Comparison of ENCODE assay signal across 16 cellular contexts in the genomic region with DNA sequence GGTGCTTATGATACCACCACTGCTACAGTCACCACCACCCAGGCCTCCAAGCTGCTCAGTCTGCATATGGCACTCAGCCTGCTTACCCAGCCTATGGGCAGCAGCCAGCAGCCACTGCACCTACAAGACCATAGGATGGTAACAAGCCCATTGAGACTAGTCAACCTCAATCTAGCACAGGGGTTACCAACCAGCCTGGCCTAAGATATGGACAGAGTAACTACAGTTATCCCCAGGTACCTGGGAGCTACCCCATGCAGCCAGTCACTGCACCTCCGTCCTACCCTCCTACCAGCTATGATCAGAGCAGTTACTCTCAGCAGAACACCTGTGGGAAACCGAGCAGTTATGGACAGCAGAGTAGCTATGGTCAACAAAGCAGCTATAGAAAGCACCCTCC. TPM values are rescaled to one million over a fixed set of nuclear protein-coding genes. Genes with fewer than 3 reads are reported as not detected.
DNase-seq lines count a peak whose midpoint lies in the region; ATAC-seq, FAIRE-seq and TF ChIP-seq lines count a peak whose summit lies in the region.
"Had no signal": no experiment of that assay in that cellular context is flagged by ENCODE, and none has a peak within 500 bp of the region (broad histone marks: within the 10 kb centered on the region; RNA-seq: fewer than 3 reads in every experiment).

No MANE protein-coding gene starts in this region.

- H3K36me3 Mint-ChIP-seq in stimulated activated effector memory CD8-positive, alpha-beta T cell treated with anti-CD3 and anti-CD28 coated beads, Interleukin-12 subunit alpha, Interleukin-12 subunit beta, amount 100 ng/mL, for 72 hours: no peaks in the 10 kb centered on the region
- H3K36me3 Mint-ChIP-seq: CD8-positive, alpha-beta T cell had no signal

- no peaks in the 10 kb centered on the region for H3K79me2 ChIP-seq in HepG2 (ENCODE audit: insufficient read depth, low read length)

- no peaks in the 10 kb centered on the region for H3K9me3 ChIP-seq in HepG2 (ENCODE audit: low read length)
- H3K9me3 ChIP-seq in right lobe of liver: no peaks in the 10 kb centered on the region
- H3K9me3 ChIP-seq: BLaER1 treated with 17β-estradiol and CSF1 and Interleukin-3, amounts not matched to agents 10 nM and 100 nM had no signal

- no peak for DNase-seq in HepG2 (ENCODE audit: low spot score)
- DNase-seq in right lobe of liver: no peak
- no peak for DNase-seq in stimulated activated effector memory CD8-positive, alpha-beta T cell treated with anti-CD3 and anti-CD28 coated beads, Interleukin-12 subunit alpha, Interleukin-12 subunit beta, amount 100 ng/mL, for 72 hours (ENCODE audit: low spot score in 2 of 2)
- no peak for DNase-seq in NCI-H1436 treated with DMSO at 0.1 percent for 48 hours (lab: John Stamatoyannopoulos, UW)
- DNase-seq: Calu3; CD8-positive, alpha-beta T cell; DND-41; EL; H9 had no signal

- H3K27ac ChIP-seq in HepG2 (ENCODE audit: extremely low read length, insufficient read depth, low read length) (no peak overlapping the region), right lobe of liver (no peak overlapping the region)
- H3K27ac ChIP-seq: BLaER1 treated with 17β-estradiol and CSF1 and Interleukin-3, amounts not matched to agents 10 nM and 100 nM had no signal

- WGBS in HepG2 (ENCODE audit: low lambda C conversion rate): 39% methylated on average over 2 of the region's 2 CpGs
- WGBS in right lobe of liver (ENCODE audit: insufficient coverage, low coverage, low lambda C conversion rate, missing lambda C conversion rate): 67% methylated on average over 1 of the region's 2 CpGs

- no peak for FAIRE-seq in HepG2 (lab: Jason Lieb, UNC)
- FAIRE-seq: GM12878, H1, HTR-8/SVneo had no signal

- H3K9ac ChIP-seq in HepG2 (ENCODE audit: insufficient read depth, low read depth, low read length): no peak overlapping the region
- H3K9ac ChIP-seq: BLaER1 treated with 17β-estradiol and CSF1 and Interleukin-3, amounts not matched to agents 10 nM and 100 nM had no signal

- ATAC-seq in HepG2 (peak; percentile 36), right lobe of liver (no peak), esophagus mucosa (peak; percentile 36), GM19395 (IDR thresholded peaks at IDR 0.05; ENCODE audit: unreplicated experiment) (no peak)
- peak; percentile 43 for ATAC-seq in stimulated activated effector memory CD8-positive, alpha-beta T cell treated with anti-CD3 and anti-CD28 coated beads, Interleukin-12 subunit alpha, Interleukin-12 subunit beta, amount 100 ng/mL, for 72 hours
- ATAC-seq: CD8-positive, alpha-beta T cell; GM12878 had no signal

- H2AFZ ChIP-seq in HepG2 (ENCODE audit: low read length): no peak overlapping the region

- no peaks in the 10 kb centered on the region for H3K4me1 Mint-ChIP-seq in stimulated activated effector memory CD8-positive, alpha-beta T cell treated with anti-CD3 and anti-CD28 coated beads, Interleukin-12 subunit alpha, Interleukin-12 subunit beta, amount 100 ng/mL, for 72 hours

- H3K4me2 ChIP-seq in HepG2 (ENCODE audit: low read depth, low read length): no peak overlapping the region
- H3K4me2 ChIP-seq: BLaER1 treated with 17β-estradiol and CSF1 and Interleukin-3, amounts not matched to agents 10 nM and 100 nM had no signal

- in situ Hi-C loops in HepG2 (cut with HindIII; ENCODE audit: extremely low pct_ligation_motif_present, low pct_unique_long_range_greater_than_20kb): no loop called here

- H3K4me3 ChIP-seq in HepG2 (replicated peaks in 1 of 3; ENCODE audit: insufficient read depth in 1 of 3, low read depth in 2 of 3, low read length in 3 of 3) (no peak overlapping the region), right lobe of liver (no peak overlapping the region)
- H3K4me3 ChIP-seq: BLaER1 treated with 17β-estradiol and CSF1 and Interleukin-3, amounts not matched to agents 10 nM and 100 nM; GM12878 had no signal

- no peak overlapping the region for H3K4me3 Mint-ChIP-seq in stimulated activated effector memory CD8-positive, alpha-beta T cell treated with anti-CD3 and anti-CD28 coated beads, Interleukin-12 subunit alpha, Interleukin-12 subunit beta, amount 100 ng/mL, for 72 hours
- H3K4me3 Mint-ChIP-seq: B cell; CD8-positive, alpha-beta T cell; H9 had no signal

- BruUV-seq in HepG2 (replicated peaks; lab: Mats Ljungman, UMichigan): no TSS peak

- no peak for TF ChIP-seq POLR2A in HepG2 (IDR thresholded peaks at IDR 0.05; ENCODE audit: insufficient read depth in 1 of 2, low read depth in 2 of 2, low read length in 2 of 2)
- TF ChIP-seq POLR2A in right lobe of liver (IDR thresholded peaks at IDR 0.05): no peak

- TF ChIP-seq EP300 in HepG2 (IDR thresholded peaks at IDR 0.05; ENCODE audit: low read depth in 2 of 2, low read length in 2 of 2) (no peak), HepG2 (CRISPR knock-in tag; IDR thresholded peaks at IDR 0.05; ENCODE audit: borderline replicate concordance) (no peak)

- no peaks in the 10 kb centered on the region for H3K9me3 Mint-ChIP-seq in stimulated activated effector memory CD8-positive, alpha-beta T cell treated with anti-CD3 and anti-CD28 coated beads, Interleukin-12 subunit alpha, Interleukin-12 subunit beta, amount 100 ng/mL, for 72 hours
- H3K9me3 Mint-ChIP-seq: CD8-positive, alpha-beta T cell; H9 had no signal

- no peaks in the 10 kb centered on the region for H3K27me3 ChIP-seq in HepG2 (ENCODE audit: control insufficient read depth in 1 of 2, insufficient read depth in 2 of 2, low read length in 2 of 2)
- H3K27me3 ChIP-seq in right lobe of liver: no peaks in the 10 kb centered on the region
- H3K27me3 ChIP-seq: BLaER1 treated with 17β-estradiol and CSF1 and Interleukin-3, amounts not matched to agents 10 nM and 100 nM had no signal

- no peaks in the 10 kb centered on the region for H3K36me3 ChIP-seq in HepG2 (replicated peaks in 1 of 2; ENCODE audit: control insufficient read depth in 1 of 2, insufficient read depth in 2 of 2, low read length in 2 of 2)
- H3K36me3 ChIP-seq in right lobe of liver: no peaks in the 10 kb centered on the region
- H3K36me3 ChIP-seq: BLaER1 treated with 17β-estradiol and CSF1 and Interleukin-3, amounts not matched to agents 10 nM and 100 nM had no signal

- POLR2A ChIA-PET in HepG2 (lab: Yijun Ruan, JAX): no interaction called here

- intact Hi-C loops in HepG2 (cut with micrococcal nuclease; ENCODE audit: unreplicated experiment): no loop called here
- intact Hi-C loops in right lobe of liver (cut with DNase I): no loop called here

- TF ChIP-seq CTCF in HepG2 (CRISPR knock-in tag; IDR thresholded peaks at IDR 0.05) (no peak), right lobe of liver (IDR thresholded peaks at IDR 0.05) (no peak)

- no peak for TF ChIP-seq RAD21 in HepG2 (CRISPR knock-in tag; IDR thresholded peaks at IDR 0.05)

- H3K27ac Mint-ChIP-seq in stimulated activated effector memory CD8-positive, alpha-beta T cell treated with anti-CD3 and anti-CD28 coated beads, Interleukin-12 subunit alpha, Interleukin-12 subunit beta, amount 100 ng/mL, for 72 hours: no peak overlapping the region
- H3K27ac Mint-ChIP-seq: B cell; CD8-positive, alpha-beta T cell; H9 had no signal

- CTCF ChIA-PET in HepG2 (lab: Yijun Ruan, JAX; ENCODE audit: low intra/inter-chr PET ratio, low total read pairs): no interaction called here

- H3K4me1 ChIP-seq in HepG2 (ENCODE audit: insufficient read depth, low read length) (peaks cover 5% of the 10 kb centered on the region; the same call in 1 of the 2 replicates), right lobe of liver (peaks cover 0 to 14% (median 5%) of the 10 kb centered on the region in 4 donors)

- H4K20me1 ChIP-seq in HepG2 (ENCODE audit: insufficient read depth, low read length): no peaks in the 10 kb centered on the region
- H4K20me1 ChIP-seq: BLaER1 treated with 17β-estradiol and CSF1 and Interleukin-3, amounts not matched to agents 10 nM and 100 nM had no signal

TF ChIP-seq in HepG2, 621 proteins besides CTCF, POLR2A, EP300 and RAD21:
- TF ChIP-seq ZNF883 (CRISPR knock-in tag; IDR thresholded peaks at IDR 0.05; ENCODE audit: not compliant biosample characterization): peak; percentile 29
- TF ChIP-seq, protein P1, sequence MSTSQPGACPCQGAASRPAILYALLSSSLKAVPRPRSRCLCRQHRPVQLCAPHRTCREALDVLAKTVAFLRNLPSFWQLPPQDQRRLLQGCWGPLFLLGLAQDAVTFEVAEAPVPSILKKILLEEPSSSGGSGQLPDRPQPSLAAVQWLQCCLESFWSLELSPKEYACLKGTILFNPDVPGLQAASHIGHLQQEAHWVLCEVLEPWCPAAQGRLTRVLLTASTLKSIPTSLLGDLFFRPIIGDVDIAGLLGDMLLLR (CRISPR knock-in tag; IDR thresholded peaks at IDR 0.05): peak; percentile 57; the same call in 1 of the 2 replicates
- peak; percentile 39 for TF ChIP-seq POLR2G (IDR thresholded peaks at IDR 0.05; ENCODE audit: low read depth, low read length)
- no peak for TF ChIP-seq ZNF501 (CRISPR knock-in tag; IDR thresholded peaks at IDR 0.05)
TF ChIP-seq in HepG2: peak in this region for 3.

RNA-seq across cellular contexts. Expression of a gene that starts 55.1 kb away (rescaled TPM):
- 23.8 and 35.5 TPM in 2 replicates for total RNA-seq in HepG2 (2016; rRNA removed; fragmentation: Illumina TruSeq; extraction: Trizol)
- 3.3 and 3.7 TPM in 2 replicates for total RNA-seq in HepG2 (2016; cell fraction: cytosol; rRNA removed; fragmentation: Illumina TruSeq; extraction: Trizol; ENCODE audit: low read depth)
- 27.6 and 34.0 TPM in 2 replicates for total RNA-seq in HepG2 (2016; cell fraction: insoluble cytoplasmic fraction; rRNA removed; fragmentation: Illumina TruSeq; extraction: Trizol)
- total RNA-seq in HepG2 (2016; cell fraction: membrane; rRNA removed; fragmentation: Illumina TruSeq; extraction: Trizol): 13.4 and 14.6 TPM in 2 replicates
- total RNA-seq in HepG2 (2016; cell fraction: nucleus; rRNA removed; fragmentation: Illumina TruSeq; extraction: Trizol): 35.9 and 40.7 TPM in 2 replicates
- 16.6 and 21.1 TPM in 2 replicates for polyA plus RNA-seq in HepG2 (2011; rRNA removed)
- 5.9 and 10.4 TPM in 2 replicates for polyA plus RNA-seq in HepG2 (2011; cell fraction: cytosol; rRNA removed)
- 10.1 and 15.3 TPM in 2 replicates for polyA plus RNA-seq in HepG2 (2011; cell fraction: nucleus; rRNA removed)
- polyA plus RNA-seq in HepG2 (2012): 20.9 and 22.7 TPM in 2 replicates
- 3.5 and 3.7 TPM in 2 replicates for polyA plus RNA-seq in HepG2 (2016; cell fraction: cytosol; fragmentation: Illumina TruSeq; extraction: Trizol; ENCODE audit: low read depth)
- polyA plus RNA-seq in HepG2 (2016; cell fraction: insoluble cytoplasmic fraction; fragmentation: Illumina TruSeq; extraction: Trizol; ENCODE audit: low read depth): 52.9 and 57.5 TPM in 2 replicates
- polyA plus RNA-seq in HepG2 (2016; cell fraction: membrane; fragmentation: Illumina TruSeq; extraction: Trizol; ENCODE audit: low read depth): 11.6 and 12.9 TPM in 2 replicates
- polyA plus RNA-seq in HepG2 (2016; cell fraction: nucleus; fragmentation: Illumina TruSeq; extraction: Trizol; ENCODE audit: insufficient read depth, low read depth): 54.9 and 62.3 TPM in 2 replicates
- polyA minus RNA-seq in HepG2 (2011; rRNA and poly(A)+ RNA removed; ENCODE audit: low replicate concordance): 1.5 and 1.8 TPM in 2 replicates
- polyA minus RNA-seq in HepG2 (2011; cell fraction: cytosol; rRNA and poly(A)+ RNA removed): 10.1 and 11.6 TPM in 2 replicates
- polyA minus RNA-seq in HepG2 (2011; cell fraction: nucleus; rRNA and poly(A)+ RNA removed): 52.1 and 73.6 TPM in 2 replicates
- total RNA-seq in right lobe of liver: 1 to 10 TPM; 2.3 to 6.2 (median 3.3) TPM
- 6.9 TPM for total RNA-seq in esophagus mucosa

Comparison
In these comparisons a context has a peak if more than half of its experiments do, and no peak if none do; other contexts are left out.
1. ATAC-seq: peak in HepG2 (single experiment), esophagus mucosa (single experiment) and stimulated activated effector memory CD8-positive, alpha-beta T cell treated with anti-CD3 and anti-CD28 coated beads, Interleukin-12 subunit alpha, Interleukin-12 subunit beta, amount 100 ng/mL, for 72 hours (single experiment); none in right lobe of liver (0 of 4) and GM19395 (single experiment).